Comparison of ENCODE assay signal across 8 cellular contexts in the genomic region with DNA sequence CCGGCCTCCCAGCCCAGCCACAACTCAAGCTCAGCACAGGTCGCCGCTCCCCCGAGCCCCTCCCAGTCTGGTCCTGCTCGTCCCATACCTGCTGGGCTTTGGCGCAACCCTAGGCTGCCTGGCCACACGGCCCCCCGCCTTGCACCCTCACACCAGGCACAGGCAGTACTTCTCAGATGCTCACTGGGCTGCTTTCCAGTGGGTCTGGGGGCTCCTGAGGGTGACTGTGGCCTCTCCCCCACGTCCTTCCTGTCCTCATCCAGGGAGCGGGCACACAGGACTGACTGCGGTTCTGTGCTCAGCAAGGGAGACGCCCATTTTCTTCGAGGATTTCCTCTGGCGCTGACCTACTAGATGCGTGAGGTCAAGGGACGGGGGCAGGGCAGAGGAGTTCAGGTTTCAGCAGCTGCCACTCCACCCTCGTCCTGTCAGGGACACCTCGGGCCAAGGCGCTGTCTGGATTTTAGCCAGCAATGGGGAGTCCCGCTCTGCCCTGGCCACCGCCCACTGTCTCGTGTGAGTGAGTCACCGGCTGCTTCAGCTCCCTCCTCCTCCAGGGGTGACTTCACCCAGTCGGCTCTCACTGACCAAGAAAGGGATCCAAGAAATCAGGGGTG.
DNase-seq lines count a peak whose midpoint lies in the region; ATAC-seq and TF ChIP-seq lines count a peak whose summit lies in the region.

No MANE protein-coding gene starts in this region.

- H3K4me1 ChIP-seq in lower lobe of right lung (peaks cover 12% of the 10 kb centered on the region), Karpas-422 (ENCODE audit: low read length) (no peaks in the 10 kb centered on the region)

- peak overlapping the region; percentile 32 for H3K4me3 ChIP-seq in LNCaP clone FGC (ENCODE audit: low read depth, low read length)
- peak overlapping the region; percentile 31 for H3K4me3 ChIP-seq in lower lobe of right lung
- no peak overlapping the region for H3K4me3 ChIP-seq in Karpas-422 (ENCODE audit: low read length)

- H3K36me3 ChIP-seq in lower lobe of right lung (no peaks in the 10 kb centered on the region), Karpas-422 (ENCODE audit: insufficient read depth, low read length) (no peaks in the 10 kb centered on the region)

- H3K9me2 ChIP-seq in Karpas-422 (replicated peaks; ENCODE audit: insufficient read depth, low read length): no peaks in the 10 kb centered on the region

- H3K27me3 ChIP-seq in lower lobe of right lung (ENCODE audit: low read depth): no peaks in the 10 kb centered on the region
- no peaks in the 10 kb centered on the region for H3K27me3 ChIP-seq in Karpas-422 (ENCODE audit: low read length)

- TF ChIP-seq CTCF in LNCaP clone FGC (IDR thresholded peaks at IDR 0.05; ENCODE audit: control insufficient read depth, extremely low read depth, insufficient read depth) (no peak), lower lobe of right lung (IDR thresholded peaks at IDR 0.05) (no peak)

- no peaks in the 10 kb centered on the region for H4K20me1 ChIP-seq in Karpas-422 (ENCODE audit: insufficient read depth, low read depth, low read length)

- intact Hi-C loops in lower lobe of right lung (cut with DNase I): no loop called here

- ATAC-seq in GM21717 (IDR thresholded peaks at IDR 0.05; ENCODE audit: unreplicated experiment) (peak; percentile 45), lower lobe of right lung (peak; percentile 94 to 96)

- H3K9me3 ChIP-seq in lower lobe of right lung (no peaks in the 10 kb centered on the region), Karpas-422 (ENCODE audit: low read length) (no peaks in the 10 kb centered on the region)

- peak overlapping the region; percentile 36 for H3K27ac ChIP-seq in lower lobe of right lung
- H3K27ac ChIP-seq in Karpas-422 (ENCODE audit: low read length): no peak overlapping the region

- H2AFZ ChIP-seq in Karpas-422 (ENCODE audit: low read length): no peak overlapping the region

- peak; percentile 2 for DNase-seq in COR-L47 (lab: John Stamatoyannopoulos, UW)
- DNase-seq in LNCaP clone FGC (ENCODE audit: low read depth): peak; percentile 92
- DNase-seq in activated CD4-positive, alpha-beta T cell treated with anti-CD3 and anti-CD28 coated beads, Interleukin-2, amount 50 U/mL, for 1 hour: peak; percentile 43
- peak; percentile 83 for DNase-seq in ecto neural progenitor cell (ENCODE audit: low spot score)
- DNase-seq in lower lobe of right lung: peak; percentile 97
- DNase-seq in stimulated activated CD4-positive, alpha-beta T cell treated with anti-CD3 and anti-CD28 coated beads, TNF-alpha, amount 100 ng/mL, for 24 hours (ENCODE audit: low read depth in 3 of 3): peak; percentile 21 to 57 (median 22)
- DNase-seq in Karpas-422: no peak

- no peaks in the 10 kb centered on the region for H3K79me2 ChIP-seq in Karpas-422 (ENCODE audit: low read length)

- no peak overlapping the region for H3K4me2 ChIP-seq in Karpas-422 (ENCODE audit: low read depth, low read length, poor library complexity, severe bottlenecking)

- H3K9ac ChIP-seq in Karpas-422 (ENCODE audit: low read length): no peak overlapping the region
